ENCODE assay signal across 1 cellular context in the genomic region with DNA sequence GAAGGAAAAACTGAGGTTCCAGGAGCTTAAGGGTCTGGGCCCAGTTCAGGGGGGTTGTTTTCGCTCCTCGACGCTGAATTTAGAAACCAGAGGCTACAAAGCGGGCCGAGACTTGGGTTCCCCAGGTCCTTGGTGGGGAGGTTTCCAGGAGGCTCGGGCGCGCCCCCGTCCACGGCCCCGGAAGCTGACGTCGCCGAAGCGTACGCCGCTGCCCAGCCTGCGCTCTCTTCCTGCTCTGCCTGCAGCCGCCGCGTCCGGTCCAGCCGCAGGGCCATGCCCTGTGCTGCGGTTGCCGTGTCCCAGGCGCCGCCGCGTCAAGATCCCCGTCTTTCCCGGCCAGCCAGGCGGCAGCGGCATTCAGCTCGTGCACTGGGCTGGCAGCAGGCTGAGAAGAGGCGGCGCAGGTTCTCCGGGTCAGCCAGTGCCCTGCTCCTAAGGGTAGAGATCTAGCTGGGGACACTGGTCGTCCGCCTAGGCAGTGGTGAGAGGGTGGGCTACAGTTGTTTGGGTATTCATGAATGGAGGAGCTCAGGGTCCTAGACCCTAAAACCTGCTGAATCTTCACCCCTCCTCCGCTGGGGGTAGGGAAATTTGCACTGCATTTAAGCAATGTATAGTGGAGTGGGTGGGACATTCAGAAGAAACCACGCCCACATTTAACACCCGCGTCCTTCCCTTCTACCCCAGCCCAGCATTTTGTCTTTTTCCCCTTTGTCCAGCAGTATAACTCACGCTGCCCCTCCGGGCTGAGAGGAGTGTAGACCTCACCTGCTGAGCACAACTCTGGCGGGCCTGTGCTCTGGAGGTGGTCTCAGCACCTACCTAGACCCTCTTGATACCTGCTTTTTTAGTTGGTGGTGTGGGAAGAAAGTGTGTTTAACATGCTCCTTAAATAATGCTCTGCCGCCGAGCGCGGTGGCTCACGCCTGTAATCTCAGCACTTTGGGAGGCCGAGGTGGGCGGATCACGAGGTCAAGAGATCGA.
TF ChIP-seq lines count a peak whose summit lies in the region.

No MANE protein-coding gene starts in this region.

TF ChIP-seq in WTC11, 78 proteins besides CTCF, POLR2A, EP300 and RAD21 (continued from another document):
- TF ChIP-seq, protein P1, sequence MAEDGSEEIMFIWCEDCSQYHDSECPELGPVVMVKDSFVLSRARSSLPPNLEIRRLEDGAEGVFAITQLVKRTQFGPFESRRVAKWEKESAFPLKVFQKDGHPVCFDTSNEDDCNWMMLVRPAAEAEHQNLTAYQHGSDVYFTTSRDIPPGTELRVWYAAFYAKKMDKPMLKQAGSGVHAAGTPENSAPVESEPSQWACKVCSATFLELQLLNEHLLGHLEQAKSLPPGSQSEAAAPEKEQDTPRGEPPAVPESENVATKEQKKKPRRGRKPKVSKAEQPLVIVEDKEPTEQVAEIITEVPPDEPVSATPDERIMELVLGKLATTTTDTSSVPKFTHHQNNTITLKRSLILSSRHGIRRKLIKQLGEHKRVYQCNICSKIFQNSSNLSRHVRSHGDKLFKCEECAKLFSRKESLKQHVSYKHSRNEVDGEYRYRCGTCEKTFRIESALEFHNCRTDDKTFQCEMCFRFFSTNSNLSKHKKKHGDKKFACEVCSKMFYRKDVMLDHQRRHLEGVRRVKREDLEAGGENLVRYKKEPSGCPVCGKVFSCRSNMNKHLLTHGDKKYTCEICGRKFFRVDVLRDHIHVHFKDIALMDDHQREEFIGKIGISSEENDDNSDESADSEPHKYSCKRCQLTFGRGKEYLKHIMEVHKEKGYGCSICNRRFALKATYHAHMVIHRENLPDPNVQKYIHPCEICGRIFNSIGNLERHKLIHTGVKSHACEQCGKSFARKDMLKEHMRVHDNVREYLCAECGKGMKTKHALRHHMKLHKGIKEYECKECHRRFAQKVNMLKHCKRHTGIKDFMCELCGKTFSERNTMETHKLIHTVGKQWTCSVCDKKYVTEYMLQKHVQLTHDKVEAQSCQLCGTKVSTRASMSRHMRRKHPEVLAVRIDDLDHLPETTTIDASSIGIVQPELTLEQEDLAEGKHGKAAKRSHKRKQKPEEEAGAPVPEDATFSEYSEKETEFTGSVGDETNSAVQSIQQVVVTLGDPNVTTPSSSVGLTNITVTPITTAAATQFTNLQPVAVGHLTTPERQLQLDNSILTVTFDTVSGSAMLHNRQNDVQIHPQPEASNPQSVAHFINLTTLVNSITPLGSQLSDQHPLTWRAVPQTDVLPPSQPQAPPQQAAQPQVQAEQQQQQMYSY (CRISPR knock-in tag; IDR thresholded peaks at IDR 0.05) = peak; percentile 46; the same call in 1 of the 2 replicates
- TF ChIP-seq SOX15 (CRISPR knock-in tag; IDR thresholded peaks at IDR 0.05) = no peak
- TF ChIP-seq, protein P2, sequence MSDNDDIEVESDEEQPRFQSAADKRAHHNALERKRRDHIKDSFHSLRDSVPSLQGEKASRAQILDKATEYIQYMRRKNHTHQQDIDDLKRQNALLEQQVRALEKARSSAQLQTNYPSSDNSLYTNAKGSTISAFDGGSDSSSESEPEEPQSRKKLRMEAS (CRISPR knock-in tag; IDR thresholded peaks at IDR 0.05) = peak; percentile 72; the same call in 1 of the 2 replicates
- TF ChIP-seq MXD4 (CRISPR knock-in tag; IDR thresholded peaks at IDR 0.05; ENCODE audit: borderline replicate concordance) = no peak
- TF ChIP-seq HMGA2 (CRISPR knock-in tag; IDR thresholded peaks at IDR 0.05) = no peak
- no peak for TF ChIP-seq TP53 (CRISPR knock-in tag; IDR thresholded peaks at IDR 0.05)
- no peak for TF ChIP-seq ZNF423 (CRISPR knock-in tag; IDR thresholded peaks at IDR 0.05)
- TF ChIP-seq, protein P3, sequence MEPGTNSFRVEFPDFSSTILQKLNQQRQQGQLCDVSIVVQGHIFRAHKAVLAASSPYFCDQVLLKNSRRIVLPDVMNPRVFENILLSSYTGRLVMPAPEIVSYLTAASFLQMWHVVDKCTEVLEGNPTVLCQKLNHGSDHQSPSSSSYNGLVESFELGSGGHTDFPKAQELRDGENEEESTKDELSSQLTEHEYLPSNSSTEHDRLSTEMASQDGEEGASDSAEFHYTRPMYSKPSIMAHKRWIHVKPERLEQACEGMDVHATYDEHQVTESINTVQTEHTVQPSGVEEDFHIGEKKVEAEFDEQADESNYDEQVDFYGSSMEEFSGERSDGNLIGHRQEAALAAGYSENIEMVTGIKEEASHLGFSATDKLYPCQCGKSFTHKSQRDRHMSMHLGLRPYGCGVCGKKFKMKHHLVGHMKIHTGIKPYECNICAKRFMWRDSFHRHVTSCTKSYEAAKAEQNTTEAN (CRISPR knock-in tag; IDR thresholded peaks at IDR 0.05) = 0 out of 2 replicates have a peak, but pooled peaks have one; percentile 55
- peak; percentile 62; the same call in 1 of the 2 replicates for TF ChIP-seq SP1 (CRISPR knock-in tag; conservative IDR thresholded peaks at IDR 0.05)
- TF ChIP-seq ZNF263 (CRISPR knock-in tag; IDR thresholded peaks at IDR 0.05; ENCODE audit: low read depth) = no peak
- TF ChIP-seq, protein P4, sequence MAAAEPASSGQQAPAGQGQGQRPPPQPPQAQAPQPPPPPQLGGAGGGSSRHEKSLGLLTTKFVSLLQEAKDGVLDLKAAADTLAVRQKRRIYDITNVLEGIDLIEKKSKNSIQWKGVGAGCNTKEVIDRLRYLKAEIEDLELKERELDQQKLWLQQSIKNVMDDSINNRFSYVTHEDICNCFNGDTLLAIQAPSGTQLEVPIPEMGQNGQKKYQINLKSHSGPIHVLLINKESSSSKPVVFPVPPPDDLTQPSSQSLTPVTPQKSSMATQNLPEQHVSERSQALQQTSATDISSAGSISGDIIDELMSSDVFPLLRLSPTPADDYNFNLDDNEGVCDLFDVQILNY (CRISPR knock-in tag; IDR thresholded peaks at IDR 0.05) = no peak; the same call in none of the 2 replicates
TF ChIP-seq in WTC11: peak in this region for 31.
